ENCODE assay signal across 10 cellular contexts in the genomic region with DNA sequence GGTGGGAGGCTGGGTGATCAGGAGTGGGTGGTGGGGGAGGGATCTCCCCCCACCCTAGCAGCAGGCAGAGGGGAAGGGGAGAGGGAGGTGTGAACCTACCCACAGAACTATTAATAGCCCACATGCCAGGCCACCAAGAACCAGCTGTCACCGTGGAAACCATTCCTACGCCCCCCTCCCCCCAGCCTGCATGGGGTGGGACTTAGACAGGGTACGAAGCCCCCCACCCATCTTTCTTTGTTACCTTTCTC. TPM values are rescaled to one million over a fixed set of nuclear protein-coding genes. Genes with fewer than 3 reads are reported as not detected.
DNase-seq lines count a peak whose midpoint lies in the region; ATAC-seq and TF ChIP-seq lines count a peak whose summit lies in the region.
"Had no signal": no experiment of that assay in that cellular context is flagged by ENCODE, and none has a peak within 500 bp of the region (broad histone marks: within the 10 kb centered on the region; RNA-seq: fewer than 3 reads in every experiment).

No MANE protein-coding gene starts in this region.

- CTCF ChIA-PET in IMR-90 (lab: Yijun Ruan, JAX) = no interaction called here

- H3K9me3 Mint-ChIP-seq in stimulated activated memory B cell treated with anti-CD40 and anti-IgM and Interleukin-4, amounts not matched to agents 10 μg/mL and 1 μg/mL and 100 μg/mL, for 72 hours = no peaks in the 10 kb centered on the region
- no peaks in the 10 kb centered on the region for H3K9me3 Mint-ChIP-seq in T-helper 2 cell treated with Interferon-gamma antibody and Interleukin-4, amounts not matched to agents 5 μg/mL and 100 μg/mL, for 36 hours
- H3K9me3 Mint-ChIP-seq: activated naive CD8-positive, alpha-beta T cell treated with anti-CD3 and anti-CD28 coated beads, Interleukin-2, amount 10 ng/mL, durations not matched to agents 7 days and 5 days had no signal

- H3K18ac ChIP-seq in IMR-90 (ENCODE audit: low read depth, low read length) = no peak overlapping the region

- TF ChIP-seq POLR2A in IMR-90 (IDR thresholded peaks at IDR 0.05; ENCODE audit: low read depth, low read length) (no peak), right lobe of liver (IDR thresholded peaks at IDR 0.05) (no peak)

- H3K4me2 ChIP-seq in IMR-90 (ENCODE audit: low read depth, low read length) = no peak overlapping the region

- TF ChIP-seq RAD21 in IMR-90 (IDR thresholded peaks at IDR 0.05; ENCODE audit: low read length) = no peak

- TF ChIP-seq CTCF in IMR-90 (conservative IDR thresholded peaks at IDR 0.05; ENCODE audit: low read depth, low read length) = no peak
- TF ChIP-seq CTCF in WERI-Rb-1 (IDR thresholded peaks at IDR 0.05; ENCODE audit: low read depth, low read length) = no peak
- TF ChIP-seq CTCF in right lobe of liver (IDR thresholded peaks at IDR 0.05) = no peak

- H3K4ac ChIP-seq in IMR-90 (ENCODE audit: low read depth, low read length) = peak overlapping the region; percentile 91

- peak overlapping the region; percentile 61; the same call in 1 of the 2 replicates for H4K91ac ChIP-seq in IMR-90 (ENCODE audit: insufficient read depth, low read depth, low read length)

- DNase-seq in IMR-90 (no peak), WERI-Rb-1 (no peak), right lobe of liver (no peak), GM03348 (ENCODE audit: low spot score) (no peak), aorta (no peak), activated gamma-delta T cell treated with Interleukin-2 at 50 U/mL for 16 hours (no peak)
- no peak for DNase-seq in T-helper 2 cell treated with Interferon-gamma antibody and Interleukin-4, amounts not matched to agents 5 μg/mL and 100 μg/mL, for 36 hours (ENCODE audit: low spot score)
- DNase-seq: activated naive CD8-positive, alpha-beta T cell treated with anti-CD3 and anti-CD28 coated beads, Interleukin-2, amount 10 ng/mL, durations not matched to agents 7 days and 5 days had no signal

- no peak overlapping the region for H2BK20ac ChIP-seq in IMR-90 (ENCODE audit: low read depth, low read length)

- peaks cover 8% of the 10 kb centered on the region for H3K36me3 ChIP-seq in IMR-90 (ENCODE audit: control insufficient read depth, insufficient read depth, low read length)
- peaks cover 7% of the 10 kb centered on the region for H3K36me3 ChIP-seq in WERI-Rb-1
- H3K36me3 ChIP-seq in right lobe of liver = no peaks in the 10 kb centered on the region
- H3K36me3 ChIP-seq in aorta (ENCODE audit: control insufficient read depth in 1 of 2, insufficient read depth in 2 of 2, low read length in 1 of 2) = no peaks in the 10 kb centered on the region

- H2BK5ac ChIP-seq in IMR-90 (ENCODE audit: low read depth, low read length, poor library complexity, severe bottlenecking) = no peak overlapping the region

- H4K5ac ChIP-seq in IMR-90 (ENCODE audit: low read depth, low read length) = no peak overlapping the region

- no peak overlapping the region for H2BK120ac ChIP-seq in IMR-90 (ENCODE audit: low read depth, low read length)

- intact Hi-C loops in IMR-90 (cut with micrococcal nuclease) (no loop called here), right lobe of liver (cut with DNase I) (loop anchor here in 1 of 2 donors (10.0 kb wide), 1 partner anchor 56 kb away; the partner anchor contains the start of gene CSF3), aorta (cut with DNase I) (loop anchor here in 1 of 2 donors (5.0 kb wide), 1 partner anchor 42 kb away; no protein-coding TSS in a partner anchor)

- dilution Hi-C loops in IMR-90 (cut with HindIII; ENCODE audit: low sequenced_read_pairs, unreplicated experiment) = no loop called here

- POLR2A ChIA-PET in IMR-90 (lab: Charles Lee; ENCODE audit: unreplicated experiment) = no interaction called here

- H4K8ac ChIP-seq in IMR-90 (ENCODE audit: low read depth in 2 of 2, low read length in 2 of 2) = no peak overlapping the region; a peak in 2 of 4 replicates

- H3K4me1 ChIP-seq in IMR-90 (ENCODE audit: control insufficient read depth, insufficient read depth, low read length) = peaks cover 54% of the 10 kb centered on the region
- H3K4me1 ChIP-seq in right lobe of liver = peaks cover 2 to 45% (median 23%) of the 10 kb centered on the region in 4 donors
- H3K4me1 ChIP-seq in aorta (ENCODE audit: control insufficient read depth in 1 of 2, insufficient read depth in 2 of 2, low read length in 2 of 2) = peaks cover 0 to 7% of the 10 kb centered on the region in 2 donors

- peaks cover 24 to 84% of the 10 kb centered on the region in 2 experiments for H3K79me1 ChIP-seq in IMR-90 (ENCODE audit: low read depth in 1 of 2, low read length in 2 of 2)

- 40% methylated on average over 1 of the region's 3 CpGs; no CpG with 5 or more reads in 1 of the 2 experiments for WGBS in IMR-90 (ENCODE audit: extremely low coverage in 2 of 2, insufficient read length in 1 of 2), 2 experiments
- WGBS in right lobe of liver (ENCODE audit: insufficient coverage, low coverage, low lambda C conversion rate, missing lambda C conversion rate) = 37% methylated on average over 2 of the region's 3 CpGs
- WGBS in aorta, 2 donors = 0 to 7% methylated on average over 3 of the region's 3 CpGs

- no peak overlapping the region for H2AFZ ChIP-seq in IMR-90 (replicated peaks; ENCODE audit: low read length, poor library complexity)

- H3K27me3 Mint-ChIP-seq in stimulated activated memory B cell treated with anti-CD40 and anti-IgM and Interleukin-4, amounts not matched to agents 10 μg/mL and 1 μg/mL and 100 μg/mL, for 72 hours = no peaks in the 10 kb centered on the region
- no peaks in the 10 kb centered on the region for H3K27me3 Mint-ChIP-seq in T-helper 2 cell treated with Interferon-gamma antibody and Interleukin-4, amounts not matched to agents 5 μg/mL and 100 μg/mL, for 36 hours (ENCODE audit: low read depth)
- H3K27me3 Mint-ChIP-seq: activated naive CD8-positive, alpha-beta T cell treated with anti-CD3 and anti-CD28 coated beads, Interleukin-2, amount 10 ng/mL, durations not matched to agents 7 days and 5 days had no signal

- ATAC-seq in IMR-90 (ENCODE audit: low read depth) = no peak
- no peak for ATAC-seq in right lobe of liver
- ATAC-seq in stimulated activated memory B cell treated with anti-CD40 and anti-IgM and Interleukin-4, amounts not matched to agents 10 μg/mL and 1 μg/mL and 100 μg/mL, for 72 hours = no peak
- ATAC-seq in aorta (ENCODE audit: low FRiP score) = no peak

- H2AK5ac ChIP-seq in IMR-90 (ENCODE audit: low read depth, low read length) = peak overlapping the region; percentile 85

- H3K27ac Mint-ChIP-seq in stimulated activated memory B cell treated with anti-CD40 and anti-IgM and Interleukin-4, amounts not matched to agents 10 μg/mL and 1 μg/mL and 100 μg/mL, for 72 hours = peak overlapping the region; percentile 76
- no peak overlapping the region for H3K27ac Mint-ChIP-seq in T-helper 2 cell treated with Interferon-gamma antibody and Interleukin-4, amounts not matched to agents 5 μg/mL and 100 μg/mL, for 36 hours

- H3K23ac ChIP-seq in IMR-90 (ENCODE audit: low read depth, low read length) = no peak overlapping the region

- peaks cover 44% of the 10 kb centered on the region for H3K9me1 ChIP-seq in IMR-90 (ENCODE audit: insufficient read depth, low read length)

- H3K9me3 ChIP-seq in IMR-90 (ENCODE audit: control insufficient read depth, insufficient read depth, low read length) = no peaks in the 10 kb centered on the region
- H3K9me3 ChIP-seq in WERI-Rb-1 (ENCODE audit: severe bottlenecking) = no peaks in the 10 kb centered on the region
- H3K9me3 ChIP-seq in right lobe of liver = no peaks in the 10 kb centered on the region
- H3K9me3 ChIP-seq in aorta (ENCODE audit: control insufficient read depth, low read length) = no peaks in the 10 kb centered on the region

- BruUV-seq in IMR-90 (replicated peaks; lab: Mats Ljungman, UMichigan) = no TSS peak

- H3K9ac ChIP-seq in IMR-90 (ENCODE audit: low read depth, low read length) = no peak overlapping the region

- H3K27ac ChIP-seq in IMR-90 (ENCODE audit: insufficient read depth, low read length) = no peak overlapping the region
- peak overlapping the region; percentile 71 for H3K27ac ChIP-seq in WERI-Rb-1
- H3K27ac ChIP-seq in right lobe of liver = peak overlapping the region in 2 of 3 donors; percentile 8 to 40
- peak overlapping the region in 1 of 2 donors; percentile 90 for H3K27ac ChIP-seq in aorta (ENCODE audit: low read depth in 1 of 2, low read length in 2 of 2)

- H2BK15ac ChIP-seq in IMR-90 (ENCODE audit: low read depth, low read length) = no peak overlapping the region

- H3K4me3 Mint-ChIP-seq in stimulated activated memory B cell treated with anti-CD40 and anti-IgM and Interleukin-4, amounts not matched to agents 10 μg/mL and 1 μg/mL and 100 μg/mL, for 72 hours = no peak overlapping the region
- H3K4me3 Mint-ChIP-seq in T-helper 2 cell treated with Interferon-gamma antibody and Interleukin-4, amounts not matched to agents 5 μg/mL and 100 μg/mL, for 36 hours = no peak overlapping the region

- H4K20me1 ChIP-seq in IMR-90 (ENCODE audit: insufficient read depth, low read length) = peaks cover 31% of the 10 kb centered on the region

- no peaks in the 10 kb centered on the region for H3K27me3 ChIP-seq in IMR-90 (ENCODE audit: control insufficient read depth, insufficient read depth, low read length)
- H3K27me3 ChIP-seq in WERI-Rb-1 (ENCODE audit: insufficient read depth, low read depth, severe bottlenecking) = no peaks in the 10 kb centered on the region
- no peaks in the 10 kb centered on the region for H3K27me3 ChIP-seq in right lobe of liver
- no peaks in the 10 kb centered on the region for H3K27me3 ChIP-seq in aorta (ENCODE audit: control insufficient read depth in 1 of 2, insufficient read depth in 2 of 2, low read length in 1 of 2)

- no peak overlapping the region for H3K14ac ChIP-seq in IMR-90 (replicated peaks; ENCODE audit: low read depth, low read length)

- no peaks in the 10 kb centered on the region for H3K36me3 Mint-ChIP-seq in stimulated activated memory B cell treated with anti-CD40 and anti-IgM and Interleukin-4, amounts not matched to agents 10 μg/mL and 1 μg/mL and 100 μg/mL, for 72 hours
- no peaks in the 10 kb centered on the region for H3K36me3 Mint-ChIP-seq in T-helper 2 cell treated with Interferon-gamma antibody and Interleukin-4, amounts not matched to agents 5 μg/mL and 100 μg/mL, for 36 hours (ENCODE audit: low read depth)
- H3K36me3 Mint-ChIP-seq: activated naive CD8-positive, alpha-beta T cell treated with anti-CD3 and anti-CD28 coated beads, Interleukin-2, amount 10 ng/mL, durations not matched to agents 7 days and 5 days had no signal

- H3K4me3 ChIP-seq in IMR-90 (ENCODE audit: insufficient read depth, low read depth, low read length) = no peak overlapping the region
- H3K4me3 ChIP-seq in WERI-Rb-1 (ENCODE audit: low read depth, low read length) = no peak overlapping the region
- no peak overlapping the region for H3K4me3 ChIP-seq in right lobe of liver
- no peak overlapping the region for H3K4me3 ChIP-seq in aorta (ENCODE audit: low read length in 2 of 2)

- H3K56ac ChIP-seq in IMR-90 (ENCODE audit: extremely low read depth, insufficient read depth, low read length) = no peak overlapping the region

- H2AK9ac ChIP-seq in IMR-90 (replicated peaks; ENCODE audit: low read depth, low read length, poor library complexity) = peak overlapping the region; percentile 95

- H3K4me1 Mint-ChIP-seq in stimulated activated memory B cell treated with anti-CD40 and anti-IgM and Interleukin-4, amounts not matched to agents 10 μg/mL and 1 μg/mL and 100 μg/mL, for 72 hours = peaks cover 69% of the 10 kb centered on the region
- H3K4me1 Mint-ChIP-seq in T-helper 2 cell treated with Interferon-gamma antibody and Interleukin-4, amounts not matched to agents 5 μg/mL and 100 μg/mL, for 36 hours (ENCODE audit: low read depth) = peaks cover 32% of the 10 kb centered on the region

- in situ Hi-C loops in IMR-90 (cut with MboI; ENCODE audit: low sequenced_read_pairs) = no loop called here

RNA-seq across cellular contexts. Expression of gene THRA, which starts 7.8 kb away (rescaled TPM):
- total RNA-seq in IMR-90 (2012; rRNA removed) (20.8 and 22.0 TPM in 2 replicates), right lobe of liver (1 to 10 TPM; 3.7 to 9.4 (median 7.7) TPM), aorta (10 to 100 TPM; 53.7 to 62.3 TPM)
- polyA plus RNA-seq in IMR-90 (2012; rRNA removed) (21.9 and 23.4 TPM in 2 replicates), aorta (10 to 100 TPM; 38.9 to 52.1 TPM)
- polyA plus RNA-seq in IMR-90 (2012; cell fraction: cytosol; rRNA removed) = 22.4 and 25.8 TPM in 2 replicates
- polyA plus RNA-seq in IMR-90 (2012; cell fraction: nucleus; rRNA removed; ENCODE audit: low replicate concordance) = 17.8 and 22.5 TPM in 2 replicates

RNA-seq across cellular contexts. Expression of gene MED24, which starts 16.4 kb away (rescaled TPM):
- total RNA-seq in IMR-90 (2012; rRNA removed) (18.6 and 25.8 TPM in 2 replicates), right lobe of liver (10 to 100 TPM; 29.0 to 38.2 (median 35.9) TPM), aorta (10 to 100 TPM; 60.8 to 70.9 TPM)
- polyA plus RNA-seq in IMR-90 (2012; rRNA removed) (73.6 and 79.0 TPM in 2 replicates), aorta (10 to 100 TPM; 20.7 to 66.5 TPM)
- polyA plus RNA-seq in IMR-90 (2012; cell fraction: cytosol; rRNA removed) = 29.9 and 49.0 TPM in 2 replicates
- 167 and 365 TPM in 2 replicates for polyA plus RNA-seq in IMR-90 (2012; cell fraction: nucleus; rRNA removed; ENCODE audit: low replicate concordance)

RNA-seq across cellular contexts. Expression of gene NR1D1, which starts 29.8 kb away (rescaled TPM):
- total RNA-seq in IMR-90 (2012; rRNA removed) (0.28 and 0.36 TPM in 2 replicates), right lobe of liver (10 to 100 TPM in 4 of 6 experiments, 1 to 10 TPM in 2; 6.9 to 29.8 (median 16.0) TPM), aorta (10 to 100 TPM; 18.4 to 53.6 TPM)
- polyA plus RNA-seq in IMR-90 (2012; rRNA removed) (4.4 and 7.2 TPM in 2 replicates), aorta (10 to 100 TPM in 1 of 2 donors, 1 to 10 TPM in 1; 8.6 to 28.5 TPM)
- 4.1 and 8.6 TPM in 2 replicates for polyA plus RNA-seq in IMR-90 (2012; cell fraction: cytosol; rRNA removed)
- polyA plus RNA-seq in IMR-90 (2012; cell fraction: nucleus; rRNA removed; ENCODE audit: low replicate concordance) = 11.1 and 25.2 TPM in 2 replicates

RNA-seq across cellular contexts. Expression of gene MSL1, which starts 51.2 kb away (rescaled TPM):
- total RNA-seq in IMR-90 (2012; rRNA removed) (28.3 and 29.7 TPM in 2 replicates), right lobe of liver (10 to 100 TPM; 31.1 to 43.8 (median 36.0) TPM), aorta (100 to 1,000 TPM in 1 of 2 donors, 10 to 100 TPM in 1; 81.0 to 100 TPM)
- polyA plus RNA-seq in IMR-90 (2012; rRNA removed) (38.4 and 48.4 TPM in 2 replicates), aorta (100 to 1,000 TPM in 1 of 2 donors, 10 to 100 TPM in 1; 21.2 to 171 TPM)
- 12.2 and 14.7 TPM in 2 replicates for polyA plus RNA-seq in IMR-90 (2012; cell fraction: cytosol; rRNA removed)
- 45.5 and 129 TPM in 2 replicates for polyA plus RNA-seq in IMR-90 (2012; cell fraction: nucleus; rRNA removed; ENCODE audit: low replicate concordance)

RNA-seq across cellular contexts. Expression of gene CSF3, which starts 55.3 kb away (rescaled TPM):
- total RNA-seq in IMR-90 (2012; rRNA removed) (not detected in 2 replicates), right lobe of liver (under 1 TPM in 1 of 6 experiments, not detected in 5; 0.31 TPM), aorta (1 to 10 TPM in 1 of 2 donors, under 1 TPM in 1; 0.39 to 5.4 TPM)
- polyA plus RNA-seq in IMR-90 (2012; rRNA removed) (not detected in 2 replicates), aorta (1 to 10 TPM in 1 of 2 donors, not detected in 1; 2.7 TPM)
- 0.03 and 0.05 TPM in 2 replicates for polyA plus RNA-seq in IMR-90 (2012; cell fraction: cytosol; rRNA removed)
- polyA plus RNA-seq in IMR-90 (2012; cell fraction: nucleus; rRNA removed; ENCODE audit: low replicate concordance) = 0.04 TPM in 1 of 2 replicates, not detected in the other
- total RNA-seq: activated naive CD8-positive, alpha-beta T cell treated with anti-CD3 and anti-CD28 coated beads, Interleukin-2, amount 10 ng/mL, durations not matched to agents 7 days and 5 days; T-helper 2 cell treated with Interferon-gamma antibody and Interleukin-4, amounts not matched to agents 100 ng/mL and 5 ng/mL, for 36 hours had no signal
